ENCODE assay signal across 22 cellular contexts in the genomic region with DNA sequence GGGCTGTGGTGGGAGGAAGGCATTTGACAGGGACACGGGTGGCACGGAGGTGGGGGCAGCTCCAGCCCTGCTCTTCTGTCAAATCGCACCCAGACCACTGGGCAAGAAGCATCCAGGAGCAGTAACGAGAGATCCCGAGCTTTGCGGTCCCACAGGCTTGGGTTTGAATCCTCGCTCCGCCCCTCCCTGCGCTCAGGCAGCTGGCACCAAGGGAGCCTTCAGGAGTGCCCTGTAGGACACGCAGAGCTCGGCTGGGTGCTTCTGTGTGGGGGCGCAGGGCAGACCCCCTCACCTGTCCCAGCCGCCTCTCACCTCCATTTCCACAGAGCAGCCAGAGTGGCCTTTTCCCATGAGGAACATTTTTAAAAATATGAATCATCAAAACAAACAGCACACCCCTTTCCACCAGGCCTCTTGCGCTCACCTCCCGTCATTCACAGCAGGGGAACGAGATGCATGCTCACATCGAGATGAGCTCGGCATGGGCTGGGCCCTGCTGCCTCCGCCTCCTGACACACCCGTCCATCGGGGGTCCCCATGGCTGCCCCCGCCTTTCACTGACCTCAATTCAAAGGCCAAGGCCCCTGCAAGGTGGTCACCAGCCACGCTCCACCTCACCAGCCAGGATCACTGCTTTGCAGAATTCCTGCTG. TPM values are rescaled to one million over a fixed set of nuclear protein-coding genes. Genes with fewer than 3 reads are reported as not detected.
DNase-seq lines count a peak whose midpoint lies in the region; FAIRE-seq and TF ChIP-seq lines count a peak whose summit lies in the region.
"Had no signal": no experiment of that assay in that cellular context is flagged by ENCODE, and none has a peak within 500 bp of the region (broad histone marks: within the 10 kb centered on the region; RNA-seq: fewer than 3 reads in every experiment).

No MANE protein-coding gene starts in this region.

- no peak for TF ChIP-seq CTCF in PC-9 (conservative IDR thresholded peaks at IDR 0.05)
- TF ChIP-seq CTCF in brain microvascular endothelial cell (IDR thresholded peaks at IDR 0.05; ENCODE audit: low read depth, low read length, missing control alignments): no peak
- TF ChIP-seq CTCF in stomach (IDR thresholded peaks at IDR 0.05): no peak

- in situ Hi-C loops in brain microvascular endothelial cell (cut with HindIII; ENCODE audit: low pct_ligation_motif_present, low sequenced_read_pairs): no loop called here

- H3K36me3 ChIP-seq in PC-9 (ENCODE audit: low read depth) (no peaks in the 10 kb centered on the region), brain microvascular endothelial cell (replicated peaks) (peaks cover 6% of the 10 kb centered on the region), neuronal stem cell (replicated peaks in 1 of 2; ENCODE audit: control insufficient read depth in 2 of 2, insufficient read depth in 2 of 2, low read length in 2 of 2) (peaks cover 5 to 18% of the 10 kb centered on the region in 2 donors), stomach (peaks cover 33 to 93% (median 91%) of the 10 kb centered on the region in 4 donors)

- no peak overlapping the region for H3K27ac ChIP-seq in PC-9
- H3K27ac ChIP-seq in brain microvascular endothelial cell: no peak overlapping the region
- H3K27ac ChIP-seq in neuronal stem cell (replicated peaks; ENCODE audit: low read length): no peak overlapping the region
- no peak overlapping the region for H3K27ac ChIP-seq in stomach
- H3K27ac ChIP-seq: C4-2B had no signal

- H3K9me2 ChIP-seq in PC-9 (ENCODE audit: insufficient read depth): no peaks in the 10 kb centered on the region

- H3K79me1 ChIP-seq in neuronal stem cell (ENCODE audit: low read depth, low read length): no peaks in the 10 kb centered on the region

- CTCF ChIA-PET in PC-9 (lab: Charles Lee): interaction anchor here (0.6 kb wide), 1 partner anchor 21 kb away, joined by 4 read pairs; no protein-coding TSS in a partner anchor

- no peak overlapping the region for H4K8ac ChIP-seq in neuronal stem cell (ENCODE audit: low read depth, low read length)

- H3K23ac ChIP-seq in neuronal stem cell (ENCODE audit: low read depth, low read length, poor library complexity): peak overlapping the region; percentile 69

- H2BK5ac ChIP-seq in neuronal stem cell (ENCODE audit: low read length): no peak overlapping the region

- peaks cover 32% of the 10 kb centered on the region for H3K4me1 ChIP-seq in PC-9 (replicated peaks; ENCODE audit: insufficient read depth)
- H3K4me1 ChIP-seq in neuronal stem cell (ENCODE audit: control insufficient read depth in 2 of 2, insufficient read depth in 1 of 2, low read depth in 1 of 2, low read length in 2 of 2): peaks cover 3 to 5% of the 10 kb centered on the region in 2 donors
- H3K4me1 ChIP-seq in stomach: peaks cover 0 to 20% (median 9%) of the 10 kb centered on the region in 4 donors

- H3K4me3 ChIP-seq in PC-9 (no peak overlapping the region), brain microvascular endothelial cell (ENCODE audit: low read depth, low read length) (no peak overlapping the region), neuronal stem cell (ENCODE audit: low read length in 2 of 2) (no peak overlapping the region), stomach (no peak overlapping the region)
- H3K4me3 ChIP-seq: MG63 had no signal

- no CpG with 5 or more reads among the region's 23 CpGs for WGBS in neuronal stem cell (ENCODE audit: extremely low coverage in 2 of 2, insufficient read length in 2 of 2, insufficient replicate concordance in 1 of 2), 2 donors
- 91 to 96% (median 93%) methylated on average over 23 of the region's 23 CpGs for WGBS in stomach, 5 donors

- no peak overlapping the region for H3K14ac ChIP-seq in neuronal stem cell (ENCODE audit: low read length)

- H2AK5ac ChIP-seq in neuronal stem cell (ENCODE audit: low read depth, low read length): no peak overlapping the region

- H3K9ac ChIP-seq in neuronal stem cell (ENCODE audit: low read depth, low read length, poor library complexity): no peak overlapping the region

- TF ChIP-seq POLR2A in H54 (IDR thresholded peaks at IDR 0.05; ENCODE audit: low read depth, low read length) (no peak), stomach (IDR thresholded peaks at IDR 0.05) (no peak)

- H2BK12ac ChIP-seq in neuronal stem cell (ENCODE audit: low read length): no peak overlapping the region

- H4K20me1 ChIP-seq in PC-9 (ENCODE audit: insufficient read depth): no peaks in the 10 kb centered on the region

- H2AFZ ChIP-seq in PC-9: no peak overlapping the region
- H2AFZ ChIP-seq in neuronal stem cell (ENCODE audit: low read length): no peak overlapping the region

- H3K27me3 ChIP-seq in PC-9 (ENCODE audit: insufficient read depth, low read depth) (no peaks in the 10 kb centered on the region), brain microvascular endothelial cell (replicated peaks) (no peaks in the 10 kb centered on the region), neuronal stem cell (ENCODE audit: control insufficient read depth in 3 of 3, insufficient read depth in 3 of 3, low read depth in 1 of 3, low read length in 3 of 3) (no peaks in the 10 kb centered on the region), stomach (no peaks in the 10 kb centered on the region)
- H3K27me3 ChIP-seq: MG63 had no signal

- POLR2A ChIA-PET in PC-9 (lab: Charles Lee; ENCODE audit: unreplicated experiment): interaction anchor here (0.5 kb wide), 1 partner anchor 196 kb away, joined by 4 read pairs; no protein-coding TSS in a partner anchor

- H3F3A ChIP-seq in PC-9 (ENCODE audit: insufficient read depth, low read depth): peaks cover 6% of the 10 kb centered on the region; the same call in 1 of the 2 replicates

- DNase-seq in H54 (ENCODE audit: insufficient read length, low spot score): peak; percentile 30
- DNase-seq in PC-9: peak; percentile 29 to 47
- DNase-seq in brain microvascular endothelial cell: peak; percentile 10
- DNase-seq in neuronal stem cell (ENCODE audit: low spot score): no peak
- DNase-seq in retina: no peak
- no peak for DNase-seq in stimulated activated CD4-positive, alpha-beta T cell treated with anti-CD3 and anti-CD28 coated beads, Interleukin-4, amount 100 ng/mL, for 24 hours
- DNase-seq in stomach: no peak
- DNase-seq: Calu3; CD8-positive, alpha-beta memory T cell; GDM1; GOT3; Karpas-422; MG63; NCI-H1417; NCI-H1694 treated with DMSO at 0.1 percent for 48 hours; NCI-H2081 treated with DMSO at 0.1 percent for 48 hours; NCI-H2171 treated with DMSO at 0.1 percent for 48 hours; NCI-H446; NCI-H526; SHP77 had no signal

- no peak overlapping the region for H3K4ac ChIP-seq in neuronal stem cell (ENCODE audit: low read length)

- no peak for FAIRE-seq in H54 (lab: Jason Lieb, UNC)
- FAIRE-seq: GM18507 had no signal

- H4K91ac ChIP-seq in neuronal stem cell (ENCODE audit: low read depth, low read length, poor library complexity): no peak overlapping the region

- H2BK15ac ChIP-seq in neuronal stem cell (ENCODE audit: low read length): no peak overlapping the region

- H3K4me2 ChIP-seq in PC-9: peak overlapping the region; percentile 46
- H3K4me2 ChIP-seq in neuronal stem cell (ENCODE audit: insufficient read depth, low read length, poor library complexity, severe bottlenecking): no peak overlapping the region

- H3K9me3 ChIP-seq in PC-9 (ENCODE audit: insufficient read depth, low read depth): no peaks in the 10 kb centered on the region
- no peaks in the 10 kb centered on the region for H3K9me3 ChIP-seq in neuronal stem cell (replicated peaks in 1 of 2; ENCODE audit: control insufficient read depth in 2 of 2, insufficient read depth in 1 of 2, low read depth in 1 of 2, low read length in 2 of 2)
- no peaks in the 10 kb centered on the region for H3K9me3 ChIP-seq in stomach
- H3K9me3 ChIP-seq: MG63 had no signal

- H2BK120ac ChIP-seq in neuronal stem cell (ENCODE audit: low read depth, low read length): peak overlapping the region; percentile 7

- no peak for TF ChIP-seq EP300 in stomach (IDR thresholded peaks at IDR 0.05)

- no peaks in the 10 kb centered on the region for H3K79me2 ChIP-seq in PC-9 (ENCODE audit: low read depth)

- H3K18ac ChIP-seq in neuronal stem cell (ENCODE audit: low read length): no peak overlapping the region

- BruUV-seq in PC-9 (replicated peaks; lab: Mats Ljungman, UMichigan): no TSS peak

- intact Hi-C loops in PC-9 (cut with micrococcal nuclease; ENCODE audit: unreplicated experiment) (no loop called here), stomach (cut with DNase I; ENCODE audit: low total_unique reads) (no loop called here)

RNA-seq across cellular contexts. Expression of a gene that starts 52.8 kb away (rescaled TPM):
- total RNA-seq in PC-9 (2021) (21.0 and 26.1 TPM in 2 replicates), stomach (10 to 100 TPM; 23.3 to 45.5 (median 37.9) TPM)
- 7.3 TPM for polyA plus RNA-seq in neuronal stem cell (2013, experiment 1 of 2)
- 8.3 TPM for polyA plus RNA-seq in neuronal stem cell (2013, experiment 2 of 2)
- polyA plus RNA-seq in stomach: 10 to 100 TPM; 13.5 to 43.7 (median 22.4) TPM

RNA-seq across cellular contexts. Expression of a gene that starts 52.8 kb away (rescaled TPM):
- total RNA-seq in PC-9 (2021): 17.4 and 17.9 TPM in 2 replicates
- 5.4 TPM for polyA plus RNA-seq in neuronal stem cell (2013, experiment 1 of 2)
- 4.4 TPM for polyA plus RNA-seq in neuronal stem cell (2013, experiment 2 of 2)
- total RNA-seq in stomach: 10 to 100 TPM in 3 of 5 donors, 1 to 10 TPM in 2; 1.8 to 39.7 (median 13.3) TPM
- polyA plus RNA-seq in stomach: 1 to 10 TPM; 5.6 to 6.9 (median 6.7) TPM

Comparison
In these comparisons a context has a peak if more than half of its experiments do, and no peak if none do; other contexts are left out.
1. DNase-seq: peak in H54 (single experiment), PC-9 (2 of 2) and brain microvascular endothelial cell (single experiment); none in neuronal stem cell (single experiment), retina (single experiment), stimulated activated CD4-positive, alpha-beta T cell treated with anti-CD3 and anti-CD28 coated beads, Interleukin-4, amount 100 ng/mL, for 24 hours (single experiment) and stomach (single experiment).